In genomic region chr7:101780281-101780680, GRCh38 we compare ENCODE assay signal across 8 cellular contexts.
"Had no signal": no experiment of that assay in that cellular context is flagged by ENCODE, and none has a peak within 500 bp of the region (broad histone marks: within the 10 kb centered on the region; RNA-seq: fewer than 3 reads in every experiment).

No MANE protein-coding gene starts in this region.

- H3K4me3 ChIP-seq: GM12878 had no signal

- ATAC-seq: GM12878 had no signal

- FAIRE-seq: G401.6, GM12878, GM12891, GM12892, GM18507, GM19239 had no signal

- DNase-seq: GDM1, GF-D8 had no signal
